Comparison of ENCODE assay signal across 8 cellular contexts in the genomic region with DNA sequence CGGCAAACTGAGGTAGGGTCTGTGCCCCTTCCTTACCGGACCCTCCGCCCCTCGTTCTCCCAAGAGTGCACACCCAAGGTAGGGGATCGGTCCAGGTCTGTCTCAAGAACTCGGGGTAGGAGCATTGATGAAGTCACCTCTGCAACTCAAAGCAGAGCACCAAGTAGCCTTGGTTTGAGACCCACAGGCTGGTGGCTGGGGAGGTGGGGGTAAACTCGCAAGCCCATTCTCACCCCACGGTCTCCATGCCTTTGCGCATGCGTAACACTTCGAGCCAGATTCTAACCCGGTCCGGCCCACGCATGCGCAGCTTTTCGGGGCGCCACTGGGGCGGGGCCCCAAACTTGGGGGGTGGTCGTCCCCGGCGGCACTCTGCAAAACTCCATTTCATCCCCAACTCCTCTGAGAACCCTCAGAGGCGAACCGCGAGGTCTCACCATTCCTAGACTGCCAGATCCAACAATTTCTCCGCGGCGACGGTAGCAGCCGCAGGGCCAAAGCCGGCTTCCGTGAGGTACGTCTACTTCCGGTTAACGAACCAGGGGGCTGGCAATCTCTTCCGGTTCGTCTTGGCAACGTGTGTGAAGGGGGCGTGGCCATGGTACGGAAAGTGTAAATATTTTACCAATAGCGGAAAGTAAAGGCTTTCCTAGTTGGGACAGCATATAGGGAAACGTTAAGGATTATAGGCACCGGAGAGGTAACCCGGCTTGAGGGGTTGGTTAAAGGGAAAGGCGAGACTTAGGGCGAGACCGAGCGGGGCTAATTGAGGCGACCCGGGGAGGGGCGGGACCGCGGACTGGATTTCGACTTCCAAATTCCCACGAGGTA. TPM values are rescaled to one million over a fixed set of nuclear protein-coding genes. Genes with fewer than 3 reads are reported as not detected.
DNase-seq lines count a peak whose midpoint lies in the region; FAIRE-seq and TF ChIP-seq lines count a peak whose summit lies in the region.

A gene with protein sequence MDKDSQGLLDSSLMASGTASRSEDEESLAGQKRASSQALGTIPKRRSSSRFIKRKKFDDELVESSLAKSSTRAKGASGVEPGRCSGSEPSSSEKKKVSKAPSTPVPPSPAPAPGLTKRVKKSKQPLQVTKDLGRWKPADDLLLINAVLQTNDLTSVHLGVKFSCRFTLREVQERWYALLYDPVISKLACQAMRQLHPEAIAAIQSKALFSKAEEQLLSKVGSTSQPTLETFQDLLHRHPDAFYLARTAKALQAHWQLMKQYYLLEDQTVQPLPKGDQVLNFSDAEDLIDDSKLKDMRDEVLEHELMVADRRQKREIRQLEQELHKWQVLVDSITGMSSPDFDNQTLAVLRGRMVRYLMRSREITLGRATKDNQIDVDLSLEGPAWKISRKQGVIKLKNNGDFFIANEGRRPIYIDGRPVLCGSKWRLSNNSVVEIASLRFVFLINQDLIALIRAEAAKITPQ (minus strand): TSS at position 532 of the 831 bp plus-strand sequence. CDS start 1,411 bp downstream, outside the sequence.

- H3K4me1 ChIP-seq in stomach smooth muscle (ENCODE audit: control insufficient read depth, insufficient read depth, low read length): peaks cover 35% of the 10 kb centered on the region

- peak; percentile 66 for FAIRE-seq in H54 (lab: Jason Lieb, UNC)

- peaks cover 3% of the 10 kb centered on the region for H3K36me3 Mint-ChIP-seq in neural crest cell (ENCODE audit: low read depth)

- TF ChIP-seq CTCF in fibroblast of villous mesenchyme (IDR thresholded peaks at IDR 0.05; ENCODE audit: insufficient read depth, low read depth, low read length): no peak
- no peak for TF ChIP-seq CTCF in neural crest cell (conservative IDR thresholded peaks at IDR 0.05)

- H3K9me3 ChIP-seq in MG63 (no peaks in the 10 kb centered on the region), stomach smooth muscle (ENCODE audit: control insufficient read depth in 2 of 2, low read length in 2 of 2) (no peaks in the 10 kb centered on the region)

- H3K9ac ChIP-seq in stomach smooth muscle (ENCODE audit: low read length in 2 of 2): peak within 1 kb of the TSS; percentile 94 to 97

- H3K36me3 ChIP-seq in MG63: peaks cover 18% of the 10 kb centered on the region
- peaks cover 17 to 25% of the 10 kb centered on the region in 2 donors for H3K36me3 ChIP-seq in stomach smooth muscle (ENCODE audit: control insufficient read depth in 2 of 2, insufficient read depth in 2 of 2, low read length in 2 of 2)

- DNase-seq in EL (peak; percentile 92), H54 (ENCODE audit: insufficient read length, low spot score) (peak; percentile 94), MG63 (peak; percentile 80), SHP77 treated with DMSO at 0.1 percent for 48 hours (lab: John Stamatoyannopoulos, UW) (peak; percentile 79), activated gamma-delta T cell (lab: John Stamatoyannopoulos, UW) (peak; percentile 59), fibroblast of villous mesenchyme (ENCODE audit: low read depth) (peak; percentile 92), neural crest cell (ENCODE audit: low read depth, low spot score) (peak; percentile 75)

- peak within 1 kb of the TSS; percentile 80 for H3K27ac ChIP-seq in stomach smooth muscle (ENCODE audit: low read length)

- peaks cover 29% of the 10 kb centered on the region for H3K4me1 Mint-ChIP-seq in neural crest cell

- peak within 1 kb of the TSS; percentile 97 for H3K4me3 Mint-ChIP-seq in neural crest cell

- H3K27me3 ChIP-seq in MG63 (no peaks in the 10 kb centered on the region), stomach smooth muscle (ENCODE audit: control insufficient read depth in 1 of 2, insufficient read depth in 2 of 2, low read length in 2 of 2) (no peaks in the 10 kb centered on the region)

- H3K4me3 ChIP-seq in MG63 (peak within 1 kb of the TSS; percentile 92), fibroblast of villous mesenchyme (ENCODE audit: low read depth, low read length) (peak within 1 kb of the TSS; percentile 85), stomach smooth muscle (ENCODE audit: low read length in 2 of 2) (peak within 1 kb of the TSS; percentile 99 to 100)

- no peaks in the 10 kb centered on the region for H3K27me3 Mint-ChIP-seq in neural crest cell (ENCODE audit: low read depth)

- H3K9me3 Mint-ChIP-seq in neural crest cell: no peaks in the 10 kb centered on the region

- H3K27ac Mint-ChIP-seq in neural crest cell (ENCODE audit: unreplicated experiment): peak within 1 kb of the TSS; percentile 99

- peak; percentile 67 for TF ChIP-seq POLR2A in H54 (IDR thresholded peaks at IDR 0.05; ENCODE audit: low read depth, low read length)

RNA-seq across cellular contexts. Expression of the gene that starts here (rescaled TPM):
- total RNA-seq in MG63 (2014; rRNA removed; shearing (Covaris generic); ENCODE audit: low replicate concordance): 54.4 and 107 TPM in 2 replicates
- 47.5 and 61.5 TPM in 2 replicates for total RNA-seq in fibroblast of villous mesenchyme
- 89.6 and 95.3 TPM in 2 replicates for total RNA-seq in neural crest cell

Comparison
In these comparisons a context has a peak if more than half of its experiments do, and no peak if none do; other contexts are left out.
1. Peak in every context shown above with its lines: DNase-seq, H3K4me3 ChIP-seq and H3K27ac ChIP-seq.